In the genomic region with DNA sequence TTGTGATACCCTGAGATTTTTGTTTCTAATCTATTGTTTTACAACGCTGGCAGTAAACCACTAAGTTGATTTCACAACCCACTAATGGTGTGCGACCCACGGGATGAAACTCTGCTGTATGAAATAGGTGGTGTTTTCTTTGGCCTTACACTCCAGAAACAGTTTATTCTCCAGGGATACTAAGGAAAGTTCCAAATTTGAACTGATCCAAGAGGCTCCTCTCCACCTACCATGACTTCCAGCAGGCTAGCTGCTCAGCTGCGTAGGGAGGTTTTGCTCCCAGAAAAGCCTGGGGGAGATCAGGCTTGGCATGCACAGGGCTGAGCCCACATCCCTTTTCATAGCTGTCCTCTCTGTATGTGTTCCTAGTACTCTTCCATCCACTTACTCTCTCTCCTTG, we compare ENCODE assay signal across 23 cellular contexts.
DNase-seq lines count a peak whose midpoint lies in the region; ATAC-seq, FAIRE-seq and TF ChIP-seq lines count a peak whose summit lies in the region.
"Had no signal": no experiment of that assay in that cellular context is flagged by ENCODE, and none has a peak within 500 bp of the region (broad histone marks: within the 10 kb centered on the region; RNA-seq: fewer than 3 reads in every experiment).

No MANE protein-coding gene starts in this region.

- H3K4me3 ChIP-seq in RWPE2 (ENCODE audit: severe bottlenecking) (no peak overlapping the region), fibroblast of the aortic adventitia (ENCODE audit: low read depth, low read length) (no peak overlapping the region), psoas muscle (no peak overlapping the region), brain microvascular endothelial cell (ENCODE audit: low read depth, low read length) (no peak overlapping the region), HepG2 (replicated peaks in 1 of 3; ENCODE audit: insufficient read depth in 1 of 3, low read depth in 2 of 3, low read length in 3 of 3) (no peak overlapping the region)
- H3K4me3 ChIP-seq: BLaER1, HAP-1 had no signal

- FAIRE-seq in HepG2 (lab: Jason Lieb, UNC): no peak
- FAIRE-seq: A204.1, G401.6, GM12892, H54 had no signal

- DNase-seq in Right ventricle myocardium inferior (ENCODE audit: missing footprints) (no peak), cardiac septum (ENCODE audit: low spot score) (no peak), RWPE2 (ENCODE audit: low spot score) (peak; percentile 3), fibroblast of the aortic adventitia (ENCODE audit: low read depth) (peak; percentile 10), psoas muscle (peak in 1 of 2 donors; percentile 60), brain microvascular endothelial cell (no peak), HepG2 (ENCODE audit: low spot score) (no peak)
- no peak for DNase-seq in activated CD4-positive, alpha-beta T cell treated with anti-CD3 and anti-CD28 coated beads, Interleukin-2, amount 50 U/mL, for 1 hour
- DNase-seq: Caco-2; CD4-positive, CD25-positive, alpha-beta regulatory T cell; CD8-positive, alpha-beta T cell; DMS153; DND-41; GOT3; HFFc6 had no signal

- no peak overlapping the region for H3K4me2 ChIP-seq in HepG2 (ENCODE audit: low read depth, low read length)
- H3K4me2 ChIP-seq: BLaER1 had no signal

- no peak for TF ChIP-seq POLR2A in HepG2 (IDR thresholded peaks at IDR 0.05; ENCODE audit: insufficient read depth in 1 of 2, low read depth in 2 of 2, low read length in 2 of 2)

- intact Hi-C loops in Right ventricle myocardium inferior (cut with DNase I) (no loop called here), cardiac septum (cut with DNase I) (no loop called here), psoas muscle (cut with DNase I) (no loop called here), HepG2 (cut with micrococcal nuclease; ENCODE audit: unreplicated experiment) (no loop called here)

- H3K27ac ChIP-seq in RWPE2 (ENCODE audit: poor library complexity, severe bottlenecking) (no peak overlapping the region), psoas muscle (no peak overlapping the region), brain microvascular endothelial cell (no peak overlapping the region), HepG2 (ENCODE audit: extremely low read length, insufficient read depth, low read length) (no peak overlapping the region)
- H3K27ac ChIP-seq: 22Rv1, BLaER1, C4-2B had no signal

- TF ChIP-seq RAD21 in HepG2 (CRISPR knock-in tag; IDR thresholded peaks at IDR 0.05): no peak

- CTCF ChIA-PET in HepG2 (lab: Yijun Ruan, JAX; ENCODE audit: low intra/inter-chr PET ratio, low total read pairs): no interaction called here

- H4K20me1 ChIP-seq in HepG2 (ENCODE audit: insufficient read depth, low read length): no peaks in the 10 kb centered on the region
- H4K20me1 ChIP-seq: BLaER1 had no signal

- TF ChIP-seq CTCF in RWPE2 (IDR thresholded peaks at IDR 0.05; ENCODE audit: poor library complexity, severe bottlenecking): no peak
- no peak for TF ChIP-seq CTCF in fibroblast of the aortic adventitia (IDR thresholded peaks at IDR 0.05; ENCODE audit: insufficient read depth, low read length)
- no peak for TF ChIP-seq CTCF in psoas muscle (IDR thresholded peaks at IDR 0.05)
- TF ChIP-seq CTCF in brain microvascular endothelial cell (IDR thresholded peaks at IDR 0.05; ENCODE audit: low read depth, low read length, missing control alignments): no peak
- no peak for TF ChIP-seq CTCF in HepG2 (CRISPR knock-in tag; IDR thresholded peaks at IDR 0.05)

- TF ChIP-seq EP300 in HepG2 (IDR thresholded peaks at IDR 0.05; ENCODE audit: low read depth in 2 of 2, low read length in 2 of 2) (no peak), HepG2 (CRISPR knock-in tag; IDR thresholded peaks at IDR 0.05; ENCODE audit: borderline replicate concordance) (no peak)

- H3K27me3 ChIP-seq in RWPE2 (ENCODE audit: insufficient read depth, poor library complexity, severe bottlenecking) (peaks cover 2% of the 10 kb centered on the region), psoas muscle (ENCODE audit: insufficient read depth in 3 of 3, low read length in 2 of 3) (no peaks in the 10 kb centered on the region), brain microvascular endothelial cell (replicated peaks) (no peaks in the 10 kb centered on the region), HepG2 (ENCODE audit: control insufficient read depth in 1 of 2, insufficient read depth in 2 of 2, low read length in 2 of 2) (peaks cover 5 to 66% of the 10 kb centered on the region in 2 experiments; a peak in 3 of 5 replicates)
- H3K27me3 ChIP-seq: BLaER1 had no signal

- POLR2A ChIA-PET in HepG2 (lab: Yijun Ruan, JAX): no interaction called here

- WGBS in psoas muscle, 3 donors: 70 to 79% (median 72%) methylated on average over 4 of the region's 4 CpGs
- WGBS in HepG2 (ENCODE audit: low lambda C conversion rate): 15% methylated on average over 4 of the region's 4 CpGs

- BruUV-seq in HepG2 (replicated peaks; lab: Mats Ljungman, UMichigan): no TSS peak

- no peaks in the 10 kb centered on the region for H3K79me2 ChIP-seq in HepG2 (ENCODE audit: insufficient read depth, low read length)

- H3K4me1 ChIP-seq in RWPE2 (ENCODE audit: insufficient read depth, poor library complexity, severe bottlenecking) (no peaks in the 10 kb centered on the region), psoas muscle (no peaks in the 10 kb centered on the region), HepG2 (ENCODE audit: insufficient read depth, low read length) (no peaks in the 10 kb centered on the region)
- H3K4me1 ChIP-seq: BLaER1, HAP-1 had no signal

- ATAC-seq in Right ventricle myocardium inferior: peak; percentile 90
- ATAC-seq in RWPE2 (ENCODE audit: low read depth): no peak
- peak in 3 of 4 donors; percentile 38 to 63 (median 48) for ATAC-seq in psoas muscle
- no peak for ATAC-seq in HepG2
- ATAC-seq: CD8-positive, alpha-beta T cell had no signal

- H2AFZ ChIP-seq in HepG2 (ENCODE audit: low read length): no peak overlapping the region

- H3K9me3 ChIP-seq in RWPE2 (ENCODE audit: severe bottlenecking) (no peaks in the 10 kb centered on the region), psoas muscle (no peaks in the 10 kb centered on the region), HepG2 (ENCODE audit: low read length) (peaks cover 8% of the 10 kb centered on the region)
- H3K9me3 ChIP-seq: BLaER1, Caco-2, HAP-1 had no signal

- H3K36me3 ChIP-seq in RWPE2 (ENCODE audit: low read depth) (no peaks in the 10 kb centered on the region), psoas muscle (ENCODE audit: insufficient read depth in 1 of 2, low read depth in 1 of 2) (no peaks in the 10 kb centered on the region), brain microvascular endothelial cell (replicated peaks) (no peaks in the 10 kb centered on the region), HepG2 (replicated peaks in 1 of 2; ENCODE audit: control insufficient read depth in 1 of 2, insufficient read depth in 2 of 2, low read length in 2 of 2) (no peaks in the 10 kb centered on the region)
- H3K36me3 ChIP-seq: BLaER1, HAP-1 had no signal

- no peak overlapping the region for H3K9ac ChIP-seq in HepG2 (ENCODE audit: insufficient read depth, low read depth, low read length)
- H3K9ac ChIP-seq: BLaER1 had no signal

- in situ Hi-C loops in brain microvascular endothelial cell (cut with HindIII; ENCODE audit: low pct_ligation_motif_present, low sequenced_read_pairs) (no loop called here), HepG2 (cut with HindIII; ENCODE audit: extremely low pct_ligation_motif_present, low pct_unique_long_range_greater_than_20kb) (no loop called here)

TF ChIP-seq in HepG2, 621 proteins besides CTCF, POLR2A, EP300 and RAD21:
- no peak for TF ChIP-seq SOX13 (IDR thresholded peaks at IDR 0.05)
- TF ChIP-seq SOX13 (CRISPR knock-in tag; conservative IDR thresholded peaks at IDR 0.05 in 1 of 2, IDR thresholded peaks at IDR 0.05 in 1 of 2): no peak
TF ChIP-seq in HepG2: peak in this region for 0.

Comparison
In these comparisons a context has a peak if more than half of its experiments do, and no peak if none do; other contexts are left out.
1. ATAC-seq: peak in Right ventricle myocardium inferior (single experiment) and psoas muscle (3 of 4); none in RWPE2 (single experiment) and HepG2 (single experiment).
2. DNase-seq: peak in RWPE2 (single experiment) and fibroblast of the aortic adventitia (single experiment); none in Right ventricle myocardium inferior (single experiment), cardiac septum (single experiment), brain microvascular endothelial cell (single experiment), activated CD4-positive, alpha-beta T cell treated with anti-CD3 and anti-CD28 coated beads, Interleukin-2, amount 50 U/mL, for 1 hour (single experiment) and HepG2 (single experiment).